In the genomic region with DNA sequence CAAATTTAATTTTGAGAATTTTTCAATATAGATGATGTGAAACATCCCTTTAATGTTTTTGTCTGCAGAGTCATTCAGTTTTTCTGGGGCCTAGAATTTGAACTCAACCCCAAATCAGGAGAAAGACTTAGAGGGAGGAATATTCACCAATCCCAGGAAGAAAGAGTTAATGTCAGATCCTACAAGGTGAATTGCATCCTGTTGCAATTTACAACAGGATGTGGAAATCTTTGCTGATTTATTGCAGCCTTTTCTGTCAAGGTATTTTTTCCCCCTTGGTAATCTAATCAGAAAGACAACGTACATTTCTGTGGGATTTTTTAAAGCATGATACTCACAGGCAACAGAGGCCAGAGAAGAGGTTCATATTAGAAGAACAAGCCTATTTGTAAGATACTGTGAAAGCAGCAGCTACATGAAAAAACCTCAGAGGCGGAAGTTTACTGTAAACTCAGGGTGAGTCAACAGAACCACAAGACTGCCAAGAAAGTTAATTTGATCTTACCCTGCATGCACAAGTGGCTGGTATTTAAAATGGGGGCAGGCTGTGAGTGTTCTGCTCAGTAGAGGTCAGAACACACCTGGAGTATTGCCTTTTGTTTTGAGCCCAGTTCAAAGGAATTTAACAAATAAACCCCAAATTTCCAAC, we compare ENCODE assay signal across 11 cellular contexts.
A peak's percentile ranks its signal among the peaks of the same experiment; 100 is the strongest.
DNase-seq lines count a peak whose midpoint lies in the region; TF ChIP-seq lines count a peak whose summit lies in the region.
"Had no signal": no experiment of that assay in that cellular context is flagged by ENCODE, and none has a peak within 500 bp of the region (broad histone marks: within the 10 kb centered on the region; RNA-seq: fewer than 3 reads in every experiment).

No MANE protein-coding gene starts in this region.

- H3K4me3 ChIP-seq in CD8-positive, alpha-beta memory T cell (ENCODE audit: low read length): no peak overlapping the region
- H3K4me3 ChIP-seq in HUES48 (ENCODE audit: low read depth, low read length) (no peak overlapping the region), mesenchymal stem cell (ENCODE audit: insufficient read depth in 1 of 2, low read depth in 1 of 2, low read length in 2 of 2) (no peak overlapping the region), sigmoid colon (no peak overlapping the region)

- no peak overlapping the region for H2AK5ac ChIP-seq in mesenchymal stem cell (ENCODE audit: low read length, severe bottlenecking)

- H3K36me3 ChIP-seq in CD8-positive, alpha-beta memory T cell (ENCODE audit: insufficient read depth, low read length): no peaks in the 10 kb centered on the region
- H3K36me3 ChIP-seq in HUES48 (ENCODE audit: control insufficient read depth, insufficient read depth, low read length) (no peaks in the 10 kb centered on the region), mesenchymal stem cell (ENCODE audit: control insufficient read depth in 1 of 2, insufficient read depth in 2 of 2, low read depth in 1 of 2, low read length in 2 of 2) (no peaks in the 10 kb centered on the region), sigmoid colon (no peaks in the 10 kb centered on the region)

- peak overlapping the region in 6 of 7 donors; percentile 6 to 50 (median 36) for H3K4me3 Mint-ChIP-seq in CD8-positive, alpha-beta memory T cell
- peak overlapping the region; percentile 33 for H3K4me3 Mint-ChIP-seq in activated T-helper 2 cell treated with anti-CD3 and anti-CD28 coated beads, Interferon-gamma antibody, Interleukin-2, Interleukin-4, amounts not matched to agents 10 μg/mL and 5 μg/mL and 100 μg/mL, durations not matched to agents 14 hours and 24 hours and 36 hours (ENCODE audit: low read depth)
- H3K4me3 Mint-ChIP-seq: activated B cell treated with CpG ODN at 0.5 μM for 24 hours had no signal

- WGBS in mesenchymal stem cell: 0% methylated on average over 2 of the region's 2 CpGs
- WGBS in sigmoid colon, 2 donors: 3 to 34% methylated on average over 2 of the region's 2 CpGs

- no peak overlapping the region for H2BK120ac ChIP-seq in mesenchymal stem cell (ENCODE audit: low read depth, low read length)

- H3K9ac ChIP-seq in HUES48 (ENCODE audit: low read depth, low read length): no peak overlapping the region
- no peak overlapping the region for H3K9ac ChIP-seq in mesenchymal stem cell (ENCODE audit: low read length)

- no peak overlapping the region for H3K14ac ChIP-seq in mesenchymal stem cell (ENCODE audit: low read length in 2 of 2)

- H3K27me3 Mint-ChIP-seq in CD8-positive, alpha-beta memory T cell: peaks cover 0 to 5% of the 10 kb centered on the region in 2 donors
- H3K27me3 Mint-ChIP-seq in activated T-helper 2 cell treated with anti-CD3 and anti-CD28 coated beads, Interferon-gamma antibody, Interleukin-2, Interleukin-4, amounts not matched to agents 10 μg/mL and 5 μg/mL and 100 μg/mL, durations not matched to agents 14 hours and 24 hours and 36 hours (ENCODE audit: low read depth): no peaks in the 10 kb centered on the region
- H3K27me3 Mint-ChIP-seq: activated B cell treated with CpG ODN at 0.5 μM for 24 hours had no signal

- H3K4me1 Mint-ChIP-seq in CD8-positive, alpha-beta memory T cell: peaks cover 53 to 73% (median 72%) of the 10 kb centered on the region in 3 donors
- H3K4me1 Mint-ChIP-seq in activated T-helper 2 cell treated with anti-CD3 and anti-CD28 coated beads, Interferon-gamma antibody, Interleukin-2, Interleukin-4, amounts not matched to agents 10 μg/mL and 5 μg/mL and 100 μg/mL, durations not matched to agents 14 hours and 24 hours and 36 hours (ENCODE audit: low read depth): peaks cover 63% of the 10 kb centered on the region
- H3K4me1 Mint-ChIP-seq: activated B cell treated with CpG ODN at 0.5 μM for 24 hours had no signal

- H2BK5ac ChIP-seq in mesenchymal stem cell (ENCODE audit: low read depth, low read length, poor library complexity, severe bottlenecking): no peak overlapping the region

- no peak for TF ChIP-seq POLR2A in sigmoid colon (IDR thresholded peaks at IDR 0.05)

- intact Hi-C loops in activated T-helper 2 cell treated with anti-CD3 and anti-CD28 coated beads, Interferon-gamma antibody, Interleukin-2, Interleukin-4, amounts not matched to agents 10 μg/mL and 5 μg/mL and 100 μg/mL, durations not matched to agents 14 hours and 24 hours and 36 hours (cut with micrococcal nuclease): loop anchor here (1.0 to 2.0 kb wide), 4 partner anchors 13 to 985 kb away; no protein-coding TSS in a partner anchor
- intact Hi-C loops in sigmoid colon (cut with DNase I): no loop called here

- no peak for TF ChIP-seq CTCF in sigmoid colon (IDR thresholded peaks at IDR 0.05)

- H3K27ac Mint-ChIP-seq in CD8-positive, alpha-beta memory T cell: peak overlapping the region; percentile 48 to 90 (median 76)
- peak overlapping the region; percentile 84 for H3K27ac Mint-ChIP-seq in activated T-helper 2 cell treated with anti-CD3 and anti-CD28 coated beads, Interferon-gamma antibody, Interleukin-2, Interleukin-4, amounts not matched to agents 10 μg/mL and 5 μg/mL and 100 μg/mL, durations not matched to agents 14 hours and 24 hours and 36 hours
- H3K27ac Mint-ChIP-seq: activated B cell treated with CpG ODN at 0.5 μM for 24 hours had no signal

- no peak overlapping the region for H3K4me2 ChIP-seq in mesenchymal stem cell (ENCODE audit: low read length, poor library complexity, severe bottlenecking)

- H2AFZ ChIP-seq in mesenchymal stem cell (ENCODE audit: low read depth, low read length): no peak overlapping the region

- no peak overlapping the region for H3K18ac ChIP-seq in mesenchymal stem cell (ENCODE audit: low read depth in 1 of 2, low read length in 2 of 2)

- H4K91ac ChIP-seq in mesenchymal stem cell (ENCODE audit: low read length): no peak overlapping the region

- POLR2A ChIA-PET in CD8-positive, alpha-beta memory T cell (lab: Charles Lee): interaction anchor here (1.0 to 1.3 kb wide), 2 partner anchors 13 to 42 kb away, joined by 4 to 5 read pairs; no protein-coding TSS in a partner anchor

- TF ChIP-seq EP300 in sigmoid colon (IDR thresholded peaks at IDR 0.05): no peak

- no peak overlapping the region for H3K27ac ChIP-seq in CD8-positive, alpha-beta memory T cell (ENCODE audit: low read depth, low read length)
- peak overlapping the region; percentile 78 for H3K27ac ChIP-seq in HUES48 (ENCODE audit: low read depth, low read length)
- H3K27ac ChIP-seq in mesenchymal stem cell (ENCODE audit: low read length, poor library complexity, severe bottlenecking): no peak overlapping the region
- no peak overlapping the region for H3K27ac ChIP-seq in sigmoid colon

- DNase-seq in CD8-positive, alpha-beta memory T cell: peak in 3 of 5 donors; percentile 5 to 67 (median 46)
- peak; percentile 37 for DNase-seq in activated T-helper 2 cell treated with anti-CD3 and anti-CD28 coated beads, Interferon-gamma antibody, Interleukin-2, Interleukin-4, amounts not matched to agents 10 μg/mL and 5 μg/mL and 100 μg/mL, durations not matched to agents 14 hours and 24 hours and 36 hours (ENCODE audit: low spot score)
- DNase-seq in mesenchymal stem cell: peak; percentile 92
- no peak for DNase-seq in NCI-H1694 treated with DMSO at 0.1 percent for 48 hours (lab: John Stamatoyannopoulos, UW)
- DNase-seq in inferior parietal cortex (ENCODE audit: extremely low spot score): no peak
- DNase-seq in sigmoid colon: no peak
- DNase-seq in COR-L47 (lab: John Stamatoyannopoulos, UW): no peak
- DNase-seq: activated B cell treated with CpG ODN at 0.5 μM for 24 hours; NCI-H526; stimulated activated CD4-positive, alpha-beta T cell treated with anti-CD3 and anti-CD28 coated beads, Interleukin-2, amount 100 ng/mL, for 24 hours had no signal

- H3K79me1 ChIP-seq in mesenchymal stem cell (replicated peaks; ENCODE audit: low read length, poor library complexity, severe bottlenecking): no peaks in the 10 kb centered on the region

- no peak overlapping the region for H3K23ac ChIP-seq in mesenchymal stem cell (ENCODE audit: low read length in 2 of 2)

- H4K8ac ChIP-seq in mesenchymal stem cell (ENCODE audit: low read length): no peak overlapping the region

- H3K36me3 Mint-ChIP-seq in CD8-positive, alpha-beta memory T cell: peaks cover 0 to 12% (median 0%) of the 10 kb centered on the region in 3 donors
- H3K36me3 Mint-ChIP-seq in activated T-helper 2 cell treated with anti-CD3 and anti-CD28 coated beads, Interferon-gamma antibody, Interleukin-2, Interleukin-4, amounts not matched to agents 10 μg/mL and 5 μg/mL and 100 μg/mL, durations not matched to agents 14 hours and 24 hours and 36 hours (ENCODE audit: low read depth): peaks cover 14% of the 10 kb centered on the region

- CTCF ChIA-PET in CD8-positive, alpha-beta memory T cell (lab: Charles Lee): interaction anchor here (1.2 to 1.3 kb wide), 2 partner anchors 8 to 9 kb away, joined by 3 read pairs; no protein-coding TSS in a partner anchor

- no peaks in the 10 kb centered on the region for H3K27me3 ChIP-seq in CD8-positive, alpha-beta memory T cell (ENCODE audit: insufficient read depth, low read length, poor library complexity, severe bottlenecking)
- H3K27me3 ChIP-seq in HUES48 (ENCODE audit: control insufficient read depth, insufficient read depth, low read length) (no peaks in the 10 kb centered on the region), mesenchymal stem cell (ENCODE audit: control insufficient read depth in 1 of 2, insufficient read depth in 1 of 2, low read length in 2 of 2) (peaks cover 0 to 6% of the 10 kb centered on the region in 2 experiments), sigmoid colon (no peaks in the 10 kb centered on the region)

- H3K4me1 ChIP-seq in CD8-positive, alpha-beta memory T cell (ENCODE audit: insufficient read depth, low read length): peaks cover 50% of the 10 kb centered on the region
- peaks cover 19% of the 10 kb centered on the region for H3K4me1 ChIP-seq in HUES48 (ENCODE audit: control insufficient read depth, insufficient read depth, low read length)
- H3K4me1 ChIP-seq in mesenchymal stem cell (ENCODE audit: control insufficient read depth, insufficient read depth, low read depth, low read length): no peaks in the 10 kb centered on the region
- H3K4me1 ChIP-seq in sigmoid colon: no peaks in the 10 kb centered on the region

- no peak overlapping the region for H2BK12ac ChIP-seq in mesenchymal stem cell (ENCODE audit: low read length in 2 of 2)

- H2BK15ac ChIP-seq in mesenchymal stem cell (ENCODE audit: low read depth, poor library complexity, severe bottlenecking): no peak overlapping the region

- H3K4ac ChIP-seq in mesenchymal stem cell (ENCODE audit: low read depth in 1 of 2, low read length in 2 of 2): no peak overlapping the region

- H3K9me3 Mint-ChIP-seq in CD8-positive, alpha-beta memory T cell: no peaks in the 10 kb centered on the region
- H3K9me3 Mint-ChIP-seq in activated T-helper 2 cell treated with anti-CD3 and anti-CD28 coated beads, Interferon-gamma antibody, Interleukin-2, Interleukin-4, amounts not matched to agents 10 μg/mL and 5 μg/mL and 100 μg/mL, durations not matched to agents 14 hours and 24 hours and 36 hours: peaks cover 6% of the 10 kb centered on the region

- H3K9me3 ChIP-seq in CD8-positive, alpha-beta memory T cell (ENCODE audit: low read length): no peaks in the 10 kb centered on the region
- H3K9me3 ChIP-seq in HUES48 (ENCODE audit: control insufficient read depth, insufficient read depth, low read length) (no peaks in the 10 kb centered on the region), mesenchymal stem cell (ENCODE audit: control insufficient read depth, low read length) (no peaks in the 10 kb centered on the region), sigmoid colon (no peaks in the 10 kb centered on the region)

Comparison
In these comparisons a context has a peak if more than half of its experiments do, and no peak if none do; other contexts are left out.
1. DNase-seq: peak in CD8-positive, alpha-beta memory T cell (3 of 5), activated T-helper 2 cell treated with anti-CD3 and anti-CD28 coated beads, Interferon-gamma antibody, Interleukin-2, Interleukin-4, amounts not matched to agents 10 μg/mL and 5 μg/mL and 100 μg/mL, durations not matched to agents 14 hours and 24 hours and 36 hours (single experiment) and mesenchymal stem cell (single experiment); none in NCI-H1694 treated with DMSO at 0.1 percent for 48 hours (single experiment), inferior parietal cortex (single experiment), sigmoid colon (single experiment) and COR-L47 (single experiment).